Comparison of ENCODE assay signal across 1 cellular context in genomic region chr9:92762196-92762595, GRCh38.
TF ChIP-seq lines count a peak whose summit lies in the region.

No MANE protein-coding gene starts in this region.

TF ChIP-seq in HepG2, 621 proteins besides CTCF, POLR2A, EP300 and RAD21:
- TF ChIP-seq SRF (IDR thresholded peaks at IDR 0.05; ENCODE audit: low read depth, low read length) (no peak), NFE2L2 (IDR thresholded peaks at IDR 0.05; ENCODE audit: low read length) (no peak), MEIS1 (CRISPR knock-in tag; IDR thresholded peaks at IDR 0.05; ENCODE audit: borderline replicate concordance) (no peak), ZNF687 (CRISPR knock-in tag; IDR thresholded peaks at IDR 0.05) (no peak), HNRNPK (IDR thresholded peaks at IDR 0.05; ENCODE audit: low read depth, low read length, poor library complexity, severe bottlenecking) (no peak), ZSCAN31 (CRISPR knock-in tag; IDR thresholded peaks at IDR 0.05; ENCODE audit: low read depth) (no peak), ZNF563 (CRISPR knock-in tag; IDR thresholded peaks at IDR 0.05) (no peak), MED8 (CRISPR knock-in tag; IDR thresholded peaks at IDR 0.05; ENCODE audit: insufficient replicate concordance) (no peak), ELK4 (CRISPR knock-in tag; IDR thresholded peaks at IDR 0.05; ENCODE audit: borderline replicate concordance) (no peak), PPARG (CRISPR knock-in tag; conservative IDR thresholded peaks at IDR 0.05) (no peak), ATF5 (CRISPR knock-in tag; IDR thresholded peaks at IDR 0.05; ENCODE audit: low read depth) (no peak), ZBTB37 (CRISPR knock-in tag; IDR thresholded peaks at IDR 0.05) (no peak), UBTF (CRISPR knock-in tag; IDR thresholded peaks at IDR 0.05) (no peak)
